In genomic region chr1:224211262-224211962, GRCh38 we compare ENCODE assay signal across 9 cellular contexts. TPM values are rescaled to one million over a fixed set of nuclear protein-coding genes. Genes with fewer than 3 reads are reported as not detected.
DNase-seq lines count a peak whose midpoint lies in the region; ATAC-seq and TF ChIP-seq lines count a peak whose summit lies in the region.
"Had no signal": no experiment of that assay in that cellular context is flagged by ENCODE, and none has a peak within 500 bp of the region (broad histone marks: within the 10 kb centered on the region; RNA-seq: fewer than 3 reads in every experiment).

No MANE protein-coding gene starts in this region.

- H3K9me3 Mint-ChIP-seq in mesothelial cell of epicardium = no peaks in the 10 kb centered on the region

- no peaks in the 10 kb centered on the region for H3K36me3 Mint-ChIP-seq in mesothelial cell of epicardium

- ATAC-seq in GM21381 (IDR thresholded peaks at IDR 0.05; ENCODE audit: unreplicated experiment) = no peak

- H3K4me3 Mint-ChIP-seq in mesothelial cell of epicardium = no peak overlapping the region

- no peaks in the 10 kb centered on the region for H3K27me3 Mint-ChIP-seq in mesothelial cell of epicardium (ENCODE audit: low read depth)

- DNase-seq in Daoy (ENCODE audit: low read depth) (peak; percentile 81), NCI-H2029 (lab: John Stamatoyannopoulos, UW) (peak; percentile 74), astrocyte of the hippocampus (ENCODE audit: low read depth, low spot score) (peak; percentile 74), mesothelial cell of epicardium (ENCODE audit: low spot score in 2 of 2, unreplicated experiment in 2 of 2) (no peak), NCI-H226 (no peak), SKM-1 treated with dmso at 0.1 percent for 144 hours (lab: John Stamatoyannopoulos, UW; ENCODE audit: unreplicated experiment) (no peak)
- DNase-seq in activated CD8-positive, alpha-beta memory T cell treated with anti-CD3 and anti-CD28 coated beads, Interleukin-2, amount 50 U/mL, for 4 hours = no peak
- DNase-seq: activated T-cell treated with anti-CD3 and anti-CD28 coated beads for 4 hours had no signal

- H3K4me1 Mint-ChIP-seq in mesothelial cell of epicardium = peaks cover 30% of the 10 kb centered on the region

- no peak for TF ChIP-seq CTCF in mesothelial cell of epicardium (IDR thresholded peaks at IDR 0.05; ENCODE audit: unreplicated experiment)

- H3K27ac Mint-ChIP-seq in mesothelial cell of epicardium = peak overlapping the region; percentile 81

RNA-seq across cellular contexts. Expression of gene DEGS1, which starts 28.4 kb away (rescaled TPM):
- total RNA-seq in Daoy (2014; rRNA removed; shearing (Covaris generic)) = 60.7 and 61.8 TPM in 2 replicates
- total RNA-seq in mesothelial cell of epicardium = 53.9 to 55.6 TPM (median 55.4 TPM) in 3 replicates

Comparison
In these comparisons a context has a peak if more than half of its experiments do, and no peak if none do; other contexts are left out.
1. DNase-seq: peak in Daoy (single experiment), NCI-H2029 (single experiment) and astrocyte of the hippocampus (single experiment); none in mesothelial cell of epicardium (0 of 2), NCI-H226 (single experiment), SKM-1 treated with dmso at 0.1 percent for 144 hours (single experiment) and activated CD8-positive, alpha-beta memory T cell treated with anti-CD3 and anti-CD28 coated beads, Interleukin-2, amount 50 U/mL, for 4 hours (single experiment).